Comparison of ENCODE assay signal across 21 cellular contexts in genomic region chr5:83149671-83150070, GRCh38.
DNase-seq lines count a peak whose midpoint lies in the region; ATAC-seq and TF ChIP-seq lines count a peak whose summit lies in the region.
"Had no signal": no experiment of that assay in that cellular context is flagged by ENCODE, and none has a peak within 500 bp of the region (broad histone marks: within the 10 kb centered on the region; RNA-seq: fewer than 3 reads in every experiment).

No MANE protein-coding gene starts in this region.

- DNase-seq in EH (ENCODE audit: low read depth) (peak; percentile 33), NCI-H226 (peak; percentile 11), choroid plexus epithelial cell (ENCODE audit: low read depth) (peak; percentile 72), non-pigmented ciliary epithelial cell (ENCODE audit: low read depth) (peak; percentile 52), DMS53 treated with DMSO at 0.1 percent for 48 hours (lab: John Stamatoyannopoulos, UW; ENCODE audit: unreplicated experiment) (no peak), middle frontal gyrus (ENCODE audit: extremely low spot score, low spot score) (no peak)
- no peak for DNase-seq in CD8-positive, alpha-beta memory T cell
- DNase-seq: activated naive CD8-positive, alpha-beta T cell treated with anti-CD3 and anti-CD28 coated beads for 36 hours; Caco-2; effector memory CD8-positive, alpha-beta T cell; hippocampal formation; kidney; NCI-H2171; NCI-H774; SK-N-SH; T1000; upper lobe of left lung had no signal

- no peak overlapping the region for H3K4me3 ChIP-seq in choroid plexus epithelial cell (ENCODE audit: low read depth, low read length)
- no peak overlapping the region for H3K4me3 ChIP-seq in CD8-positive, alpha-beta memory T cell (ENCODE audit: low read length)
- H3K4me3 ChIP-seq: upper lobe of left lung had no signal

- no peak overlapping the region for H3K27ac ChIP-seq in CD8-positive, alpha-beta memory T cell (ENCODE audit: low read depth, low read length)
- H3K27ac ChIP-seq: upper lobe of left lung had no signal

- no peak for TF ChIP-seq CTCF in choroid plexus epithelial cell (conservative IDR thresholded peaks at IDR 0.05; ENCODE audit: low read depth, low read length)

- no peaks in the 10 kb centered on the region for H3K9me3 Mint-ChIP-seq in CD8-positive, alpha-beta memory T cell
- H3K9me3 Mint-ChIP-seq: activated naive CD8-positive, alpha-beta T cell treated with anti-CD3 and anti-CD28 coated beads for 36 hours; effector memory CD8-positive, alpha-beta T cell; stimulated activated naive CD8-positive, alpha-beta T cell treated with anti-CD3 and anti-CD28 coated beads, Interleukin-15, Interleukin-2, amounts not matched to agents 100 ng/mL and 50 ng/mL, for 24 hours had no signal

- CTCF ChIA-PET in CD8-positive, alpha-beta memory T cell (lab: Charles Lee), result no interaction called here

- no peaks in the 10 kb centered on the region for H3K27me3 ChIP-seq in CD8-positive, alpha-beta memory T cell (ENCODE audit: insufficient read depth, low read length, poor library complexity, severe bottlenecking)
- H3K27me3 ChIP-seq: upper lobe of left lung had no signal

- H3K27ac Mint-ChIP-seq in CD8-positive, alpha-beta memory T cell, result no peak overlapping the region
- H3K27ac Mint-ChIP-seq: activated naive CD8-positive, alpha-beta T cell treated with anti-CD3 and anti-CD28 coated beads for 36 hours; effector memory CD8-positive, alpha-beta T cell; stimulated activated naive CD8-positive, alpha-beta T cell treated with anti-CD3 and anti-CD28 coated beads, Interleukin-15, Interleukin-2, amounts not matched to agents 100 ng/mL and 50 ng/mL, for 24 hours had no signal

- POLR2A ChIA-PET in CD8-positive, alpha-beta memory T cell (lab: Charles Lee), result no interaction called here

- H3K36me3 Mint-ChIP-seq in CD8-positive, alpha-beta memory T cell, result peaks cover 0 to 4% (median 2%) of the 10 kb centered on the region in 3 donors

- no peak overlapping the region for H3K4me3 Mint-ChIP-seq in CD8-positive, alpha-beta memory T cell
- H3K4me3 Mint-ChIP-seq: activated naive CD8-positive, alpha-beta T cell treated with anti-CD3 and anti-CD28 coated beads for 36 hours; effector memory CD8-positive, alpha-beta T cell; stimulated activated naive CD8-positive, alpha-beta T cell treated with anti-CD3 and anti-CD28 coated beads, Interleukin-15, Interleukin-2, amounts not matched to agents 100 ng/mL and 50 ng/mL, for 24 hours had no signal

- ATAC-seq in GM19351 (IDR thresholded peaks at IDR 0.05; ENCODE audit: unreplicated experiment), result no peak
- ATAC-seq: effector memory CD8-positive, alpha-beta T cell; HCT116; Panc1 had no signal

- H3K4me1 Mint-ChIP-seq in CD8-positive, alpha-beta memory T cell, result peaks cover 0 to 5% (median 4%) of the 10 kb centered on the region in 3 donors
- H3K4me1 Mint-ChIP-seq: activated naive CD8-positive, alpha-beta T cell treated with anti-CD3 and anti-CD28 coated beads for 36 hours had no signal

- no peaks in the 10 kb centered on the region for H3K36me3 ChIP-seq in CD8-positive, alpha-beta memory T cell (ENCODE audit: insufficient read depth, low read length)
- H3K36me3 ChIP-seq: upper lobe of left lung had no signal

- H3K9me3 ChIP-seq in CD8-positive, alpha-beta memory T cell (ENCODE audit: low read length), result no peaks in the 10 kb centered on the region
- H3K9me3 ChIP-seq: Caco-2, SK-N-SH, upper lobe of left lung had no signal

- no peaks in the 10 kb centered on the region for H3K27me3 Mint-ChIP-seq in CD8-positive, alpha-beta memory T cell
- H3K27me3 Mint-ChIP-seq: activated naive CD8-positive, alpha-beta T cell treated with anti-CD3 and anti-CD28 coated beads for 36 hours; effector memory CD8-positive, alpha-beta T cell; stimulated activated naive CD8-positive, alpha-beta T cell treated with anti-CD3 and anti-CD28 coated beads, Interleukin-15, Interleukin-2, amounts not matched to agents 100 ng/mL and 50 ng/mL, for 24 hours had no signal

- H3K4me1 ChIP-seq in CD8-positive, alpha-beta memory T cell (ENCODE audit: insufficient read depth, low read length), result no peaks in the 10 kb centered on the region
- H3K4me1 ChIP-seq: Caco-2, upper lobe of left lung had no signal

Comparison
In these comparisons a context has a peak if more than half of its experiments do, and no peak if none do; other contexts are left out.
1. DNase-seq: peak in EH (single experiment), NCI-H226 (single experiment), choroid plexus epithelial cell (single experiment) and non-pigmented ciliary epithelial cell (single experiment); none in DMS53 treated with DMSO at 0.1 percent for 48 hours (single experiment), middle frontal gyrus (single experiment) and CD8-positive, alpha-beta memory T cell (0 of 5).